ENCODE assay signal across 8 cellular contexts in the genomic region with DNA sequence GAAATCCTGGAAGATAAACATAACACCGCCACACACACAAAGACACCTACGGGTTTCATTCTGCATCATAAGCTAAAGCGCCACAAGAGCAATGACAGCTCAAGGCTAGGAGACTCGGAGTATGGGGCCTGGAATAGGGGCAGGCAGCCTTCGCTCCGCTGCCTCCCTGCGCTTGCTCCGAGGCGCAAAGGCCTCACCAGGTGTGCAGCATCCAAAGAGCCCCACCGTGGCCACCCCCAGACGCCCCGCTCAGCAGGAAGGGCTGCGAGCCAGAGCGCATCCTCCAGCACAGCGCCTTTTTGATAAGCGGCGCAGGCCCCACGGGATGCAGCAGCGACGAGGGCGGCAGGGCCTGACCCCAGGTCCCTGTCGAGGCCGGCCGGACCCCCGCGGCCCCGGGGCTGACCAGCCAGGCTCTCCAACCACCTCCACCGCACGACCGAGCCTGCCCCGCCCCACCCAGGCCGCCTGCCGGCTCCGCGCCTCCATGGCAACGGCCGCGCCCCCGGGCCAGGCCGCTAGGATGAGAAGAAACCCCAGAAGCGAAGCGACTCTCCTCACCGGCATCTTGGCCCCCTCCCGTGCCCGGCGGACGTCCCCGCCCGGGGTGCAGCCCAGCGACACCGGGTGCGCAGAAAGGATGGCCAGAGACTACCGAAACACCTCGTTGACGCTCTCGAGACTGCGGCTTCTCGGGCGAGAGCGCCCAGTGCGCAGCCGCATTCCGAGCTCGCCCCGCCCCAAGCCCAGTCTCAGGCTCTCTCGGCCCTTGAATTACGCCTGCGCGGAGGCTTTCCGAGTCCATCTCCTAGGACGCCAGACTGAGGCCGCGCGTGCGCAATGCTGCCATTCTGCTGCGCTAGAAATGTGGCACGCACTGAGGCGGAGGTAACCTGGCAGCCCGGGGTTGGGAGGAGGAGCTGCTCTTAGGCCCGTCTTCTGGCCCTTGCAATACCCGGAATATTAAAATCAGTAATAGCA.
DNase-seq lines count a peak whose midpoint lies in the region; ATAC-seq and TF ChIP-seq lines count a peak whose summit lies in the region.

Gene KIF3A, minus strand, starts transcription at position 694 of the 981 bp plus-strand sequence. Its CDS starts 127 bp downstream, at position 567.

- TF ChIP-seq CTCF in AG10803 (conservative IDR thresholded peaks at IDR 0.05; ENCODE audit: low read length), result no peak

- H3K4me3 ChIP-seq in AG10803 (ENCODE audit: low read length), result peak within 1 kb of the TSS; percentile 84

- ATAC-seq in GM19025 (IDR thresholded peaks at IDR 0.05; ENCODE audit: low read depth, unreplicated experiment), result peak; percentile 81
- ATAC-seq in HG03342 (IDR thresholded peaks at IDR 0.05; ENCODE audit: unreplicated experiment), result peak; percentile 82

- peak; percentile 92 for DNase-seq in AG10803 (ENCODE audit: low read depth)
- peak; percentile 95 to 99 for DNase-seq in NCI-H446 (lab: John Stamatoyannopoulos, UW)
- DNase-seq in activated CD4-positive, CD25-positive, alpha-beta regulatory T cell treated with anti-CD3 and anti-CD28 coated beads, Interleukin-2, amount 50 U/mL, for 16 hours (ENCODE audit: low read depth, low spot score), result peak; percentile 95
- DNase-seq in cerebellar cortex (ENCODE audit: low spot score), result peak; percentile 98
- peak; percentile 99 for DNase-seq in islet precursor cell
- peak; percentile 97 to 99 (median 97) for DNase-seq in stimulated activated CD4-positive, alpha-beta T cell treated with anti-CD3 and anti-CD28 coated beads, Interleukin-12 subunit alpha, Interleukin-12 subunit beta, amount 100 ng/mL, for 48 hours (ENCODE audit: low read depth in 2 of 3, low spot score in 1 of 3)

Comparison
In these comparisons a context has a peak if more than half of its experiments do, and no peak if none do; other contexts are left out.
1. Peak in every context shown above with its lines: DNase-seq, ATAC-seq and H3K4me3 ChIP-seq.